In genomic region chr2:199554026-199554425, GRCh38 we compare ENCODE assay signal across 21 cellular contexts.
DNase-seq lines count a peak whose midpoint lies in the region; ATAC-seq, FAIRE-seq and TF ChIP-seq lines count a peak whose summit lies in the region.
"Had no signal": no experiment of that assay in that cellular context is flagged by ENCODE, and none has a peak within 500 bp of the region (broad histone marks: within the 10 kb centered on the region; RNA-seq: fewer than 3 reads in every experiment).

No MANE protein-coding gene starts in this region.

- TF ChIP-seq CTCF in A549 (IDR thresholded peaks at IDR 0.05): no peak
- TF ChIP-seq CTCF in IMR-90 (conservative IDR thresholded peaks at IDR 0.05; ENCODE audit: low read depth, low read length): no peak
- TF ChIP-seq CTCF in K562 (IDR thresholded peaks at IDR 0.05 in 2 of 3, conservative IDR thresholded peaks at IDR 0.05 in 1 of 3; ENCODE audit: insufficient read depth in 2 of 3, low read depth in 1 of 3, low read length in 3 of 3): no peak
- no peak for TF ChIP-seq CTCF in lower lobe of right lung (IDR thresholded peaks at IDR 0.05)

- H3K56ac ChIP-seq in IMR-90 (ENCODE audit: extremely low read depth, insufficient read depth, low read length) (no peak overlapping the region), mesendoderm (ENCODE audit: low read length) (no peak overlapping the region)

- no peaks in the 10 kb centered on the region for H3K79me2 ChIP-seq in K562 (ENCODE audit: control insufficient read depth, insufficient read depth, low read length)
- H3K79me2 ChIP-seq in mesendoderm (ENCODE audit: control insufficient read depth, insufficient read depth, low read length): no peaks in the 10 kb centered on the region

- POLR2A ChIA-PET in A549 (lab: Yijun Ruan, JAX): no interaction called here
- POLR2A ChIA-PET in IMR-90 (lab: Charles Lee; ENCODE audit: unreplicated experiment): no interaction called here
- POLR2A ChIA-PET in K562 (lab: Yijun Ruan, JAX): no interaction called here

- WGBS in A549 (ENCODE audit: missing lambda C conversion rate): 72% methylated on average over 2 of the region's 2 CpGs
- no CpG with 5 or more reads among the region's 2 CpGs for WGBS in IMR-90 (ENCODE audit: extremely low coverage in 2 of 2, insufficient read length in 1 of 2), 2 experiments
- WGBS in K562 (ENCODE audit: insufficient coverage, low coverage, missing lambda C conversion rate): 0% methylated on average over 2 of the region's 2 CpGs
- WGBS in mesendoderm (ENCODE audit: extremely low coverage, insufficient coverage, low lambda C conversion rate): no CpG with 5 or more reads among the region's 2 CpGs

- DNase-seq in A549 (ENCODE audit: low read depth in 1 of 2, low spot score in 1 of 2) (no peak), IMR-90 (no peak), K562 (ENCODE audit: extremely low read depth in 1 of 4, low spot score in 3 of 4) (no peak), lower lobe of right lung (no peak), mesendoderm (no peak)
- DNase-seq in activated CD4-positive, alpha-beta T cell treated with anti-CD3 and anti-CD28 coated beads for 1 hour: no peak
- DNase-seq: 8988T; AML-193; Caco-2; Calu3; CD4-positive, alpha-beta T cell; CD8-positive, alpha-beta T cell; DMS79 treated with DMSO at 0.1 percent for 48 hours; GF-D8 had no signal

- H3K4me1 ChIP-seq in A549 (no peaks in the 10 kb centered on the region), IMR-90 (ENCODE audit: control insufficient read depth, insufficient read depth, low read length) (no peaks in the 10 kb centered on the region), K562 (replicated peaks in 1 of 2; ENCODE audit: control insufficient read depth in 2 of 2, insufficient read depth in 2 of 2, low read length in 2 of 2) (no peaks in the 10 kb centered on the region; a peak in 1 of 5 replicates), lower lobe of right lung (no peaks in the 10 kb centered on the region), mesendoderm (ENCODE audit: control insufficient read depth, low read depth, low read length) (no peaks in the 10 kb centered on the region)
- H3K4me1 ChIP-seq: BLaER1 treated with 17β-estradiol and CSF1 and Interleukin-3, amounts not matched to agents 10 nM and 100 nM; Caco-2 had no signal

- H3K9me3 ChIP-seq in A549: no peaks in the 10 kb centered on the region
- no peaks in the 10 kb centered on the region; the same call in 1 of the 2 replicates for H3K9me3 ChIP-seq in IMR-90 (ENCODE audit: control insufficient read depth, insufficient read depth, low read length)
- no peaks in the 10 kb centered on the region for H3K9me3 ChIP-seq in K562 (replicated peaks; ENCODE audit: control insufficient read depth, insufficient read depth, low read depth, low read length)
- no peaks in the 10 kb centered on the region for H3K9me3 ChIP-seq in lower lobe of right lung
- H3K9me3 ChIP-seq: Caco-2 had no signal

- TF ChIP-seq RAD21 in A549 (conservative IDR thresholded peaks at IDR 0.05 in 1 of 2, IDR thresholded peaks at IDR 0.05 in 1 of 2): no peak
- no peak for TF ChIP-seq RAD21 in IMR-90 (IDR thresholded peaks at IDR 0.05; ENCODE audit: low read length)
- TF ChIP-seq RAD21 in K562 (CRISPR knock-in tag; conservative IDR thresholded peaks at IDR 0.05 in 1 of 2, IDR thresholded peaks at IDR 0.05 in 1 of 2): no peak

- H3K18ac ChIP-seq in IMR-90 (ENCODE audit: low read depth, low read length) (no peak overlapping the region), mesendoderm (ENCODE audit: low read length) (no peak overlapping the region)

- H2BK15ac ChIP-seq in IMR-90 (ENCODE audit: low read depth, low read length) (no peak overlapping the region), mesendoderm (replicated peaks; ENCODE audit: low read depth) (no peak overlapping the region)

- no peak overlapping the region for H2AK9ac ChIP-seq in IMR-90 (replicated peaks; ENCODE audit: low read depth, low read length, poor library complexity)

- H3K27me3 ChIP-seq in IMR-90 (ENCODE audit: control insufficient read depth, insufficient read depth, low read length): no peaks in the 10 kb centered on the region
- H3K27me3 ChIP-seq in K562 (ENCODE audit: control insufficient read depth in 2 of 2, insufficient read depth in 2 of 2, low read length in 2 of 2): peaks cover 0 to 31% of the 10 kb centered on the region in 2 experiments; a peak in 3 of 5 replicates
- H3K27me3 ChIP-seq in lower lobe of right lung (ENCODE audit: low read depth): no peaks in the 10 kb centered on the region
- no peaks in the 10 kb centered on the region for H3K27me3 ChIP-seq in mesendoderm (ENCODE audit: insufficient read depth, low read length, poor library complexity)
- H3K27me3 ChIP-seq: BLaER1 treated with 17β-estradiol and CSF1 and Interleukin-3, amounts not matched to agents 10 nM and 100 nM had no signal

- intact Hi-C loops in IMR-90 (cut with micrococcal nuclease) (no loop called here), K562 (cut with micrococcal nuclease) (no loop called here), lower lobe of right lung (cut with DNase I) (no loop called here)

- H3K79me1 ChIP-seq in IMR-90 (ENCODE audit: low read depth in 1 of 2, low read length in 2 of 2) (no peaks in the 10 kb centered on the region), mesendoderm (ENCODE audit: low read length) (no peaks in the 10 kb centered on the region)

- ATAC-seq in A549 (no peak), IMR-90 (ENCODE audit: low read depth) (no peak), K562 (no peak), lower lobe of right lung (no peak)
- ATAC-seq: CD8-positive, alpha-beta T cell had no signal

- H3K9me1 ChIP-seq in IMR-90 (ENCODE audit: insufficient read depth, low read length): no peaks in the 10 kb centered on the region
- no peaks in the 10 kb centered on the region for H3K9me1 ChIP-seq in K562 (ENCODE audit: control insufficient read depth, insufficient read depth, low read length)

- H2BK120ac ChIP-seq in IMR-90 (ENCODE audit: low read depth, low read length): no peak overlapping the region
- no peak overlapping the region for H2BK120ac ChIP-seq in mesendoderm (ENCODE audit: low read depth, low read length)

- no peak overlapping the region for H4K5ac ChIP-seq in IMR-90 (ENCODE audit: low read depth, low read length)
- H4K5ac ChIP-seq in mesendoderm (ENCODE audit: low read length): no peak overlapping the region

- dilution Hi-C loops in IMR-90 (cut with HindIII; ENCODE audit: low sequenced_read_pairs, unreplicated experiment): no loop called here

- H2BK5ac ChIP-seq in IMR-90 (ENCODE audit: low read depth, low read length, poor library complexity, severe bottlenecking) (no peak overlapping the region), mesendoderm (ENCODE audit: low read length) (no peak overlapping the region)

- in situ Hi-C loops in IMR-90 (cut with MboI; ENCODE audit: low sequenced_read_pairs): no loop called here
- in situ Hi-C loops in K562 (cut with MboI): no loop called here

- BruUV-seq in IMR-90 (replicated peaks; lab: Mats Ljungman, UMichigan) (no TSS peak), K562 (replicated peaks; lab: Mats Ljungman, UMichigan) (no TSS peak)

- CTCF ChIA-PET in A549 (lab: Yijun Ruan, JAX): interaction anchor here (0.8 kb wide), 1 partner anchor 31 kb away, joined by 4 read pairs; no protein-coding TSS in a partner anchor
- CTCF ChIA-PET in IMR-90 (lab: Yijun Ruan, JAX): no interaction called here
- CTCF ChIA-PET in K562 (lab: Yijun Ruan, JAX; ENCODE audit: low intra/inter-chr PET ratio): no interaction called here

- TF ChIP-seq EP300 in A549 (IDR thresholded peaks at IDR 0.05): no peak
- TF ChIP-seq EP300 in K562 (IDR thresholded peaks at IDR 0.05; ENCODE audit: low read length): no peak

- H2BK20ac ChIP-seq in IMR-90 (ENCODE audit: low read depth, low read length): no peak overlapping the region

- H3K4ac ChIP-seq in IMR-90 (ENCODE audit: low read depth, low read length) (no peak overlapping the region), mesendoderm (ENCODE audit: low read depth, low read length) (no peak overlapping the region)

- no peaks in the 10 kb centered on the region for H4K20me1 ChIP-seq in IMR-90 (ENCODE audit: insufficient read depth, low read length)
- H4K20me1 ChIP-seq in K562 (replicated peaks; ENCODE audit: control insufficient read depth, insufficient read depth, low read length): no peaks in the 10 kb centered on the region
- H4K20me1 ChIP-seq: BLaER1 treated with 17β-estradiol and CSF1 and Interleukin-3, amounts not matched to agents 10 nM and 100 nM had no signal

- H3K9ac ChIP-seq in IMR-90 (ENCODE audit: low read depth, low read length): no peak overlapping the region
- no peak overlapping the region for H3K9ac ChIP-seq in K562 (ENCODE audit: insufficient read depth in 1 of 2, low read depth in 2 of 2, low read length in 2 of 2)
- H3K9ac ChIP-seq in mesendoderm (ENCODE audit: low read length): no peak overlapping the region
- H3K9ac ChIP-seq: BLaER1 treated with 17β-estradiol and CSF1 and Interleukin-3, amounts not matched to agents 10 nM and 100 nM had no signal

- FAIRE-seq in A549 (lab: Jason Lieb, UNC) (no peak), K562 (lab: Jason Lieb, UNC) (no peak)
- FAIRE-seq: A204.1, D721Med, G401.6, GM12891, GM19239 had no signal

- TF ChIP-seq POLR2A in A549 (IDR thresholded peaks at IDR 0.05; ENCODE audit: low read length) (no peak), IMR-90 (IDR thresholded peaks at IDR 0.05; ENCODE audit: low read depth, low read length) (no peak), K562 (conservative IDR thresholded peaks at IDR 0.05) (no peak)

- H3K4me2 ChIP-seq in A549 (no peak overlapping the region), IMR-90 (ENCODE audit: low read depth, low read length) (no peak overlapping the region), K562 (ENCODE audit: insufficient read depth, low read length) (no peak overlapping the region), mesendoderm (ENCODE audit: low read length) (no peak overlapping the region)
- H3K4me2 ChIP-seq: BLaER1 treated with 17β-estradiol and CSF1 and Interleukin-3, amounts not matched to agents 10 nM and 100 nM had no signal

- H2AFZ ChIP-seq in IMR-90 (replicated peaks; ENCODE audit: low read length, poor library complexity) (no peak overlapping the region), K562 (ENCODE audit: low read depth, low read length) (no peak overlapping the region)

- no peak overlapping the region for H2AK5ac ChIP-seq in IMR-90 (ENCODE audit: low read depth, low read length)
- no peak overlapping the region for H2AK5ac ChIP-seq in mesendoderm (ENCODE audit: low read length)

- H4K8ac ChIP-seq in IMR-90 (ENCODE audit: low read depth in 2 of 2, low read length in 2 of 2) (no peak overlapping the region), mesendoderm (ENCODE audit: low read depth, low read length) (no peak overlapping the region)

- H3K4me3 ChIP-seq in A549 (no peak overlapping the region), IMR-90 (ENCODE audit: insufficient read depth, low read depth, low read length) (no peak overlapping the region), K562 (no peak overlapping the region), lower lobe of right lung (no peak overlapping the region), mesendoderm (ENCODE audit: low read length) (no peak overlapping the region)
- H3K4me3 ChIP-seq: BLaER1 treated with 17β-estradiol and CSF1 and Interleukin-3, amounts not matched to agents 10 nM and 100 nM had no signal

- H3K14ac ChIP-seq in IMR-90 (replicated peaks; ENCODE audit: low read depth, low read length): no peak overlapping the region

- no peak overlapping the region for H3K23ac ChIP-seq in IMR-90 (ENCODE audit: low read depth, low read length)
- H3K23ac ChIP-seq in mesendoderm (ENCODE audit: low read length): no peak overlapping the region

- H3K36me3 ChIP-seq in IMR-90 (ENCODE audit: control insufficient read depth, insufficient read depth, low read length) (no peaks in the 10 kb centered on the region), K562 (ENCODE audit: control insufficient read depth, insufficient read depth, low read length) (no peaks in the 10 kb centered on the region), lower lobe of right lung (no peaks in the 10 kb centered on the region), mesendoderm (ENCODE audit: control insufficient read depth, insufficient read depth, low read length) (no peaks in the 10 kb centered on the region)
- H3K36me3 ChIP-seq: BLaER1 treated with 17β-estradiol and CSF1 and Interleukin-3, amounts not matched to agents 10 nM and 100 nM had no signal

- no peak overlapping the region for H4K91ac ChIP-seq in IMR-90 (ENCODE audit: insufficient read depth, low read depth, low read length)

- H3K27ac ChIP-seq in A549: no peak overlapping the region
- no peak overlapping the region for H3K27ac ChIP-seq in IMR-90 (ENCODE audit: insufficient read depth, low read length)
- H3K27ac ChIP-seq in K562 (ENCODE audit: extremely low read depth, low read depth, low read length): no peak overlapping the region
- H3K27ac ChIP-seq in lower lobe of right lung: no peak overlapping the region
- no peak overlapping the region for H3K27ac ChIP-seq in mesendoderm (ENCODE audit: low read depth, low read length)
- H3K27ac ChIP-seq: BLaER1 treated with 17β-estradiol and CSF1 and Interleukin-3, amounts not matched to agents 10 nM and 100 nM; C4-2B had no signal

Comparison
In these comparisons a context has a peak if more than half of its experiments do, and no peak if none do; other contexts are left out.
1. Of the 35 proteins assayed by ChIP-seq in both K562 and A549: peak only in K562: none; only in A549: none; in both: MAFK; in neither: 34.